In the genomic region with DNA sequence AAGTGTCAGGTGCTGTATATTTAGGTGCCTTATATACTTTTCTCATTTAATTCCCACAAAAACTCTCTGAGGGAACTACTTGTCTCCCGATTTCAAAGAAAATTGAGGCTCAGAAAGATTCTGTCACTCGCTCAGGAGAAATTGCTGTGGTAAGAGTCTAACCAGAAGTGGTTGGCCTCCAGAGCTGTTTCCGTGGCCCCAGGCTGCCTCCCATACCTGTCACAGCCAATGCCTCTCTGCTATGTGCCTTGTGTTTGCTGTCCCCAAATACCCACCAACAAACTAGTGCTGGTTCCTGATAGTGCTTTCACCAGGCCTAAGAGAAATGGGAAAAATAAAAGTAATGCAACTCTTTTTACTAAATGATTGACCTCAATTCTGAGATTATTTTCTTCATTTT, we compare ENCODE assay signal across 25 cellular contexts. TPM values are rescaled to one million over a fixed set of nuclear protein-coding genes. Genes with fewer than 3 reads are reported as not detected.
"Had no signal": no experiment of that assay in that cellular context is flagged by ENCODE, and none has a peak within 500 bp of the region (broad histone marks: within the 10 kb centered on the region; RNA-seq: fewer than 3 reads in every experiment).

No MANE protein-coding gene starts in this region.

- H3K4me3 Mint-ChIP-seq: activated CD4-positive, alpha-beta T cell treated with anti-CD3 and anti-CD28 coated beads for 36 hours; activated CD8-positive, alpha-beta memory T cell treated with anti-CD3 and anti-CD28 coated beads, Interleukin-2, amount 10 ng/mL, durations not matched to agents 7 days and 5 days; activated naive CD4-positive, alpha-beta T cell treated with anti-CD3 and anti-CD28 coated beads, Interleukin-2, amount 50 U/mL, for 24 hours; activated T-cell treated with anti-CD3 and anti-CD28 coated beads, Interleukin-2, amount 50 U/mL, for 24 hours; activated T-helper 1 cell treated with anti-CD3 and anti-CD28 coated beads, Interleukin-12 subunit alpha, Interleukin-12 subunit beta, Interleukin-2, Interleukin-4 antibody, amounts not matched to agents 30 ng/mL and 10 ng/mL and 1 ng/mL, durations not matched to agents 14 hours and 24 hours and 36 hours; brain; central memory CD8-positive, alpha-beta T cell; T-cell had no signal

- H3K36me3 Mint-ChIP-seq: activated CD8-positive, alpha-beta memory T cell treated with anti-CD3 and anti-CD28 coated beads, Interleukin-2, amount 10 ng/mL, durations not matched to agents 7 days and 5 days; activated naive CD4-positive, alpha-beta T cell treated with anti-CD3 and anti-CD28 coated beads, Interleukin-2, amount 50 U/mL, for 24 hours; brain; T-cell had no signal

- H3K27ac ChIP-seq: VCaP had no signal

- H3K27me3 Mint-ChIP-seq: activated CD4-positive, alpha-beta T cell treated with anti-CD3 and anti-CD28 coated beads for 36 hours; activated CD8-positive, alpha-beta memory T cell treated with anti-CD3 and anti-CD28 coated beads, Interleukin-2, amount 10 ng/mL, durations not matched to agents 7 days and 5 days; activated naive CD4-positive, alpha-beta T cell treated with anti-CD3 and anti-CD28 coated beads, Interleukin-2, amount 50 U/mL, for 24 hours; activated T-cell treated with anti-CD3 and anti-CD28 coated beads, Interleukin-2, amount 50 U/mL, for 24 hours; brain; central memory CD8-positive, alpha-beta T cell; T-cell had no signal

- ATAC-seq: activated CD4-positive, alpha-beta T cell treated with anti-CD3 and anti-CD28 coated beads for 36 hours; activated CD8-positive, alpha-beta memory T cell treated with anti-CD3 and anti-CD28 coated beads, Interleukin-2, amount 10 ng/mL, durations not matched to agents 7 days and 5 days; T-cell had no signal

- H3K4me1 Mint-ChIP-seq: brain had no signal

- DNase-seq: activated CD4-positive, alpha-beta T cell treated with anti-CD3 and anti-CD28 coated beads for 36 hours; activated CD8-positive, alpha-beta memory T cell treated with anti-CD3 and anti-CD28 coated beads, Interleukin-2, amount 10 ng/mL, durations not matched to agents 7 days and 5 days; activated effector memory CD4-positive, alpha-beta T cell treated with Interleukin-2 at 50 U/mL for 16 hours; activated naive CD4-positive, alpha-beta T cell; activated T-cell treated with anti-CD3 and anti-CD28 coated beads, Interleukin-2, amount 50 U/mL, for 24 hours; amygdala; IMR-90; Kasumi-1; KBM-7; NCI-H1092 treated with DMSO at 0.1 percent for 48 hours; NCI-H1417 treated with DMSO at 0.1 percent for 48 hours; NCI-H1694 treated with DMSO at 0.1 percent for 48 hours; NCI-H2029 treated with DMSO at 0.1 percent for 48 hours; NCI-H345; NCI-H510A; NCI-H526 treated with DMSO at 0.1 percent for 48 hours; NCI-H82; OCI-M1; SIG-M5; T-cell had no signal

- H3K9me3 Mint-ChIP-seq: activated naive CD4-positive, alpha-beta T cell treated with anti-CD3 and anti-CD28 coated beads, Interleukin-2, amount 50 U/mL, for 24 hours; activated T-cell treated with anti-CD3 and anti-CD28 coated beads, Interleukin-2, amount 50 U/mL, for 24 hours; activated T-helper 1 cell treated with anti-CD3 and anti-CD28 coated beads, Interleukin-12 subunit alpha, Interleukin-12 subunit beta, Interleukin-2, Interleukin-4 antibody, amounts not matched to agents 30 ng/mL and 10 ng/mL and 1 ng/mL, durations not matched to agents 14 hours and 24 hours and 36 hours; brain; central memory CD8-positive, alpha-beta T cell; T-cell had no signal

- H3K27ac Mint-ChIP-seq: activated CD4-positive, alpha-beta T cell treated with anti-CD3 and anti-CD28 coated beads for 36 hours; activated CD8-positive, alpha-beta memory T cell treated with anti-CD3 and anti-CD28 coated beads, Interleukin-2, amount 10 ng/mL, durations not matched to agents 7 days and 5 days; activated naive CD4-positive, alpha-beta T cell treated with anti-CD3 and anti-CD28 coated beads, Interleukin-2, amount 50 U/mL, for 24 hours; activated T-cell treated with anti-CD3 and anti-CD28 coated beads, Interleukin-2, amount 50 U/mL, for 24 hours; activated T-helper 1 cell treated with anti-CD3 and anti-CD28 coated beads, Interleukin-12 subunit alpha, Interleukin-12 subunit beta, Interleukin-2, Interleukin-4 antibody, amounts not matched to agents 30 ng/mL and 10 ng/mL and 1 ng/mL, durations not matched to agents 14 hours and 24 hours and 36 hours; brain; T-cell had no signal

RNA-seq across cellular contexts. Expression of gene IGSF22, which starts 48.4 kb away (rescaled TPM):
- total RNA-seq: IMR-90 had no signal
